Comparison of ENCODE assay signal across 1 cellular context in genomic region chr1:23618586-23619083, GRCh38.
TF ChIP-seq lines count a peak whose summit lies in the region.

No MANE protein-coding gene starts in this region.

TF ChIP-seq in H1, 55 proteins besides CTCF, POLR2A, EP300 and RAD21:
- TF ChIP-seq PHF8 (conservative IDR thresholded peaks at IDR 0.05; ENCODE audit: low read depth, low read length) (no peak), POU5F1 (IDR thresholded peaks at IDR 0.05; ENCODE audit: low read depth, low read length) (no peak), E2F6 (IDR thresholded peaks at IDR 0.05) (no peak), RNF2 (IDR thresholded peaks at IDR 0.05; ENCODE audit: borderline replicate concordance, low read depth, low read length, missing control alignments, poor library complexity, severe bottlenecking) (no peak), EGR1 (IDR thresholded peaks at IDR 0.05; ENCODE audit: borderline replicate concordance, low read depth, low read length) (no peak), MAFK (IDR thresholded peaks at IDR 0.05; ENCODE audit: low read depth, low read length) (no peak), YY1 (IDR thresholded peaks at IDR 0.05; ENCODE audit: low read depth, low read length) (no peak), NRF1 (IDR thresholded peaks at IDR 0.05; ENCODE audit: low read depth, low read length) (no peak), SIRT6 (IDR thresholded peaks at IDR 0.05; ENCODE audit: low read length) (no peak), RBBP5 (IDR thresholded peaks at IDR 0.05; ENCODE audit: borderline replicate concordance, low read depth, low read length) (no peak)
- TF ChIP-seq, protein P1, sequence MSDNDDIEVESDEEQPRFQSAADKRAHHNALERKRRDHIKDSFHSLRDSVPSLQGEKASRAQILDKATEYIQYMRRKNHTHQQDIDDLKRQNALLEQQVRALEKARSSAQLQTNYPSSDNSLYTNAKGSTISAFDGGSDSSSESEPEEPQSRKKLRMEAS (IDR thresholded peaks at IDR 0.05) = no peak
